14 cellular contexts compared by ENCODE assay signal in the genomic region with DNA sequence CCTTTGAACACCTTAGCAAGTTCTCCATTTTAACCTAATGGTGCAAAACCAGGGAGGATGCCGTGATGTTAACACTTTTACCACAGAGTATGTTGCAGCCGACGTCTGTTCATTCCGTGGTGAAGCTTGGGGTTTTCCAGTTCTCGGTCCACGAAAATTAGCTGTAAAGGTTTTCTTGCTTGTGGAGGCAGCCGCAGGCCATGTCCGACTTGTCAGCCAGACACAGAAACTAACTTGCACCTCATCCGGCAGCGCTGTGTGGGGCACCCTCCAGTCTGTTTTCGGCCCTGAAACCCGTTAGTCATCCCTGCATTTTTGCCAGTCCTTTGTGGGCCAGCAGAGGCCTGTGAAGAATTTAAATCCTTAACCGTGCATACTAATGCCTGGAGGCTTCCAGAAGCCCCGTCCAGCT.
DNase-seq lines count a peak whose midpoint lies in the region; ATAC-seq and TF ChIP-seq lines count a peak whose summit lies in the region.
"Had no signal": no experiment of that assay in that cellular context is flagged by ENCODE, and none has a peak within 500 bp of the region (broad histone marks: within the 10 kb centered on the region; RNA-seq: fewer than 3 reads in every experiment).

No MANE protein-coding gene starts in this region.

- CTCF ChIA-PET in activated CD4-positive, alpha-beta T cell treated with anti-CD3 and anti-CD28 coated beads for 36 hours (lab: Charles Lee), result no interaction called here
- CTCF ChIA-PET in activated CD8-positive, alpha-beta T cell treated with anti-CD3 and anti-CD28 coated beads, Interleukin-2, amount 10 ng/mL, durations not matched to agents 7 days and 5 days (lab: Charles Lee), result interaction anchor here (1.0 kb wide), 1 partner anchor 16 kb away, joined by 3 read pairs; no protein-coding TSS in a partner anchor

- H3K4me3 ChIP-seq in left lung, result no peak overlapping the region
- H3K4me3 ChIP-seq: lung, suprapubic skin had no signal

- no peaks in the 10 kb centered on the region for H3K36me3 ChIP-seq in left lung
- H3K36me3 ChIP-seq: suprapubic skin had no signal

- H3K9me3 Mint-ChIP-seq in activated CD4-positive, alpha-beta T cell treated with anti-CD3 and anti-CD28 coated beads for 36 hours (ENCODE audit: low read depth), result no peaks in the 10 kb centered on the region
- peaks cover 5% of the 10 kb centered on the region for H3K9me3 Mint-ChIP-seq in activated CD8-positive, alpha-beta T cell treated with anti-CD3 and anti-CD28 coated beads, Interleukin-2, amount 10 ng/mL, durations not matched to agents 7 days and 5 days (ENCODE audit: insufficient read depth)
- H3K9me3 Mint-ChIP-seq in stimulated activated naive CD8-positive, alpha-beta T cell treated with anti-CD3 and anti-CD28 coated beads, Interleukin-15, Interleukin-2, amounts not matched to agents 100 ng/mL and 50 ng/mL, for 24 hours, result peaks cover 3% of the 10 kb centered on the region

- ATAC-seq in activated CD4-positive, alpha-beta T cell treated with anti-CD3 and anti-CD28 coated beads for 36 hours, result peak; percentile 26
- ATAC-seq in activated CD8-positive, alpha-beta T cell treated with anti-CD3 and anti-CD28 coated beads, Interleukin-2, amount 10 ng/mL, durations not matched to agents 7 days and 5 days, result no peak
- ATAC-seq in left lung (peak; percentile 61), HG02610 (IDR thresholded peaks at IDR 0.05; ENCODE audit: unreplicated experiment) (no peak)

- H3K27ac ChIP-seq in left lung, result peak overlapping the region; percentile 21 to 59
- H3K27ac ChIP-seq: KMS-11, suprapubic skin had no signal

- TF ChIP-seq CTCF in left lung (IDR thresholded peaks at IDR 0.05), result no peak

- no peaks in the 10 kb centered on the region for H3K4me1 ChIP-seq in left lung
- H3K4me1 ChIP-seq: suprapubic skin had no signal

- no peaks in the 10 kb centered on the region for H3K27me3 Mint-ChIP-seq in activated CD4-positive, alpha-beta T cell treated with anti-CD3 and anti-CD28 coated beads for 36 hours
- no peaks in the 10 kb centered on the region for H3K27me3 Mint-ChIP-seq in activated CD8-positive, alpha-beta T cell treated with anti-CD3 and anti-CD28 coated beads, Interleukin-2, amount 10 ng/mL, durations not matched to agents 7 days and 5 days (ENCODE audit: low read depth)
- H3K27me3 Mint-ChIP-seq in stimulated activated naive CD8-positive, alpha-beta T cell treated with anti-CD3 and anti-CD28 coated beads, Interleukin-15, Interleukin-2, amounts not matched to agents 100 ng/mL and 50 ng/mL, for 24 hours, result no peaks in the 10 kb centered on the region

- H3K27ac Mint-ChIP-seq in activated CD4-positive, alpha-beta T cell treated with anti-CD3 and anti-CD28 coated beads for 36 hours, result no peak overlapping the region
- H3K27ac Mint-ChIP-seq in activated CD8-positive, alpha-beta T cell treated with anti-CD3 and anti-CD28 coated beads, Interleukin-2, amount 10 ng/mL, durations not matched to agents 7 days and 5 days, result no peak overlapping the region
- peak overlapping the region; percentile 40 for H3K27ac Mint-ChIP-seq in stimulated activated naive CD8-positive, alpha-beta T cell treated with anti-CD3 and anti-CD28 coated beads, Interleukin-15, Interleukin-2, amounts not matched to agents 100 ng/mL and 50 ng/mL, for 24 hours

- no peak for DNase-seq in activated CD4-positive, alpha-beta T cell treated with anti-CD3 and anti-CD28 coated beads for 36 hours
- DNase-seq in activated CD4-positive, alpha-beta T cell treated with anti-CD3 and anti-CD28 coated beads for 48 hours, result no peak
- DNase-seq in activated CD8-positive, alpha-beta T cell treated with anti-CD3 and anti-CD28 coated beads, Interleukin-2, amount 10 ng/mL, durations not matched to agents 7 days and 5 days, result peak; percentile 31
- DNase-seq in left lung, result no peak
- DNase-seq in DMS53 treated with DMSO at 0.1 percent for 48 hours (lab: John Stamatoyannopoulos, UW; ENCODE audit: unreplicated experiment), result no peak
- no peak for DNase-seq in NCI-H446 (lab: John Stamatoyannopoulos, UW)
- DNase-seq: 8988T; DMS153; stimulated activated CD4-positive, alpha-beta T cell treated with anti-CD3 and anti-CD28 coated beads, Interleukin-1b, Interleukin-23, amount 100 ng/mL, for 48 hours had no signal

- H3K4me1 Mint-ChIP-seq in activated CD4-positive, alpha-beta T cell treated with anti-CD3 and anti-CD28 coated beads for 36 hours, result no peaks in the 10 kb centered on the region
- peaks cover 3% of the 10 kb centered on the region for H3K4me1 Mint-ChIP-seq in activated CD8-positive, alpha-beta T cell treated with anti-CD3 and anti-CD28 coated beads, Interleukin-2, amount 10 ng/mL, durations not matched to agents 7 days and 5 days (ENCODE audit: low read depth)
- H3K4me1 Mint-ChIP-seq in stimulated activated naive CD8-positive, alpha-beta T cell treated with anti-CD3 and anti-CD28 coated beads, Interleukin-15, Interleukin-2, amounts not matched to agents 100 ng/mL and 50 ng/mL, for 24 hours (ENCODE audit: low read depth), result peaks cover 17% of the 10 kb centered on the region

- intact Hi-C loops in activated CD4-positive, alpha-beta T cell treated with anti-CD3 and anti-CD28 coated beads for 36 hours (cut with DNase I, micrococcal nuclease), result no loop called here
- intact Hi-C loops in left lung (cut with DNase I), result no loop called here

- H3K36me3 Mint-ChIP-seq in activated CD4-positive, alpha-beta T cell treated with anti-CD3 and anti-CD28 coated beads for 36 hours (ENCODE audit: low read depth), result no peaks in the 10 kb centered on the region
- H3K36me3 Mint-ChIP-seq in activated CD8-positive, alpha-beta T cell treated with anti-CD3 and anti-CD28 coated beads, Interleukin-2, amount 10 ng/mL, durations not matched to agents 7 days and 5 days (ENCODE audit: low read depth), result no peaks in the 10 kb centered on the region
- H3K36me3 Mint-ChIP-seq in stimulated activated naive CD8-positive, alpha-beta T cell treated with anti-CD3 and anti-CD28 coated beads, Interleukin-15, Interleukin-2, amounts not matched to agents 100 ng/mL and 50 ng/mL, for 24 hours (ENCODE audit: low read depth), result no peaks in the 10 kb centered on the region

- no peaks in the 10 kb centered on the region for H3K27me3 ChIP-seq in left lung
- H3K27me3 ChIP-seq: suprapubic skin had no signal

- POLR2A ChIA-PET in activated CD4-positive, alpha-beta T cell treated with anti-CD3 and anti-CD28 coated beads for 36 hours (lab: Charles Lee), result no interaction called here
- POLR2A ChIA-PET in activated CD8-positive, alpha-beta T cell treated with anti-CD3 and anti-CD28 coated beads, Interleukin-2, amount 10 ng/mL, durations not matched to agents 7 days and 5 days (lab: Charles Lee), result no interaction called here

- peaks cover 0 to 12% of the 10 kb centered on the region in 2 donors for H3K9me3 ChIP-seq in left lung
- H3K9me3 ChIP-seq: suprapubic skin had no signal

- H3K4me3 Mint-ChIP-seq in activated CD4-positive, alpha-beta T cell treated with anti-CD3 and anti-CD28 coated beads for 36 hours, result no peak overlapping the region
- no peak overlapping the region for H3K4me3 Mint-ChIP-seq in activated CD8-positive, alpha-beta T cell treated with anti-CD3 and anti-CD28 coated beads, Interleukin-2, amount 10 ng/mL, durations not matched to agents 7 days and 5 days
- no peak overlapping the region for H3K4me3 Mint-ChIP-seq in stimulated activated naive CD8-positive, alpha-beta T cell treated with anti-CD3 and anti-CD28 coated beads, Interleukin-15, Interleukin-2, amounts not matched to agents 100 ng/mL and 50 ng/mL, for 24 hours

Comparison
In these comparisons a context has a peak if more than half of its experiments do, and no peak if none do; other contexts are left out.
1. ATAC-seq: peak in activated CD4-positive, alpha-beta T cell treated with anti-CD3 and anti-CD28 coated beads for 36 hours (single experiment) and left lung (single experiment); none in activated CD8-positive, alpha-beta T cell treated with anti-CD3 and anti-CD28 coated beads, Interleukin-2, amount 10 ng/mL, durations not matched to agents 7 days and 5 days (single experiment) and HG02610 (single experiment).